In genomic region chr10:93485690-93486089, GRCh38 we compare ENCODE assay signal across 12 cellular contexts.
"Had no signal": no experiment of that assay in that cellular context is flagged by ENCODE, and none has a peak within 500 bp of the region (broad histone marks: within the 10 kb centered on the region; RNA-seq: fewer than 3 reads in every experiment).

No MANE protein-coding gene starts in this region.

- H3K36me3 Mint-ChIP-seq: activated naive CD4-positive, alpha-beta T cell treated with anti-CD3 and anti-CD28 coated beads, Interleukin-2, amount 10 ng/mL, durations not matched to agents 7 days and 5 days; type B pancreatic cell had no signal

- H3K4me3 Mint-ChIP-seq: activated naive CD4-positive, alpha-beta T cell treated with anti-CD3 and anti-CD28 coated beads, Interleukin-2, amount 10 ng/mL, durations not matched to agents 7 days and 5 days; stimulated activated naive CD8-positive, alpha-beta T cell treated with anti-CD3 and anti-CD28 coated beads, Interleukin-15, amount 100 ng/mL, for 72 hours; type B pancreatic cell had no signal

- H3K4me3 ChIP-seq: left lung, ovary had no signal

- H3K9me3 ChIP-seq: left lung, ovary had no signal

- DNase-seq: activated CD4-positive, alpha-beta T cell treated with anti-CD3 and anti-CD28 coated beads for 1 hour; activated CD4-positive, alpha-beta T cell treated with anti-CD3 and anti-CD28 coated beads, Interleukin-2, amount 50 U/mL, for 48 hours; activated naive CD4-positive, alpha-beta T cell treated with anti-CD3 and anti-CD28 coated beads, Interleukin-2, amount 10 ng/mL, durations not matched to agents 7 days and 5 days; activated T-cell treated with anti-CD3 and anti-CD28 coated beads, Interleukin-2, amount 50 U/mL, for 1 hour; hippocampal formation; kidney; left lung; mammary epithelial cell; ovary; stimulated activated naive CD8-positive, alpha-beta T cell treated with anti-CD3 and anti-CD28 coated beads, Interleukin-15, amount 100 ng/mL, for 72 hours; T-helper 9 cell had no signal

- H3K27ac Mint-ChIP-seq: activated naive CD4-positive, alpha-beta T cell treated with anti-CD3 and anti-CD28 coated beads, Interleukin-2, amount 10 ng/mL, durations not matched to agents 7 days and 5 days; stimulated activated naive CD8-positive, alpha-beta T cell treated with anti-CD3 and anti-CD28 coated beads, Interleukin-15, amount 100 ng/mL, for 72 hours; type B pancreatic cell had no signal

- H3K36me3 ChIP-seq: left lung, ovary had no signal

- H3K4me1 ChIP-seq: left lung had no signal

- H3K27me3 ChIP-seq: ovary had no signal

- H3K9me3 Mint-ChIP-seq: activated naive CD4-positive, alpha-beta T cell treated with anti-CD3 and anti-CD28 coated beads, Interleukin-2, amount 10 ng/mL, durations not matched to agents 7 days and 5 days; stimulated activated naive CD8-positive, alpha-beta T cell treated with anti-CD3 and anti-CD28 coated beads, Interleukin-15, amount 100 ng/mL, for 72 hours; type B pancreatic cell had no signal
